ENCODE assay signal across 1 cellular context in the genomic region with DNA sequence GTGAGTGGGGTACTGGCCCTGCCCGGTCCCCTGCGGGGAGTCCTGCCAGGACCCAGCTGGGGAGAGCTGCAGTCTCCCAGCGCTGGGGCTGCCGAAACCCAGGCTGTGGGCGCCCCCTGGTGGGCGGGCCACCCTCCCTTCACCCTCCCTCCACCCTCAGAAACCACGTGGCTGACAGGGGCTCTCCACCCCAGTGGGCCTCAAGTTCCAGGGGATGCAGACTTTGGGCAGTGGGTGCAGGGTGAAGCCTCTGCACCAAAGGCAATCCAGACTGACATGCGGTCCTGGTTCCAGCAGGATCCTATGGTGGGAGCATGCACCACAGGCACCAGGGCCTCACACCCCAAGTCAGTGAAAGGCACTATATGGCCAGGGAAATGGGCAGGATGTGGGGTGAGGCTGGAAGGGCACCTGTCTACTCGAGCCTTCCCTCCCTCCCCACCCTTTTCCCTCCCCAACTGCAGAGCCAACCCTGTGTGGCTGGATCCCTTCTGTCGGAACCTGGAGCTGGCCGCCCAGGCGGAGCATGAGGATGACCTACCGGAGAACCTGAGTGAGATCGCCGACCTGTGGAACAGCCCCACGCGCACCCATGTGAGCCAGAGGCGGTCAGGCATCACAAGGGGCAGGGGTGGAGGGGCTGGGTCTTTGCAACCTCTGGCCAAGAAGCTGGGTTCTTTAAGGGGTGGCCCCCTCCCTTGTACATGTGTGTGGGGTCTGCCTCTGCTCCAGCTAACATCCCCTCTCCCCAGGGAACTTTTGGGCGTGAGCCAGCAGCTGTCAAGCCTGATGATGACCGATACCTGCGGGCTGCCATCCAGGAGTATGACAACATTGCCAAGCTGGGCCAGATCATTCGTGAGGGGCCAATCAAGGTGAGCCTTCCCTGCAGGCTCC.
TF ChIP-seq lines count a peak whose summit lies in the region.

No MANE protein-coding gene starts in this region.

TF ChIP-seq in K562, 482 proteins besides CTCF, POLR2A, EP300 and RAD21 (continues in another document):
- TF ChIP-seq E2F6 (IDR thresholded peaks at IDR 0.05; ENCODE audit: borderline replicate concordance in 1 of 2, extremely low read depth in 1 of 2, insufficient read depth in 1 of 2, insufficient read length in 1 of 2, low read depth in 1 of 2, low read length in 1 of 2, poor library complexity in 1 of 2, severe bottlenecking in 1 of 2) (peak; percentile 41 to 68), ZKSCAN1 (IDR thresholded peaks at IDR 0.05; ENCODE audit: low read depth, low read length) (0 out of 2 replicates have a peak, but pooled peaks have one; percentile 18), TAF7 (tag; IDR thresholded peaks at IDR 0.05) (no peak), TFAP4 (CRISPR knock-in tag; IDR thresholded peaks at IDR 0.05; ENCODE audit: borderline replicate concordance) (peak; percentile 93), SOX6 (IDR thresholded peaks at IDR 0.05) (no peak), HMGN3 (IDR thresholded peaks at IDR 0.05; ENCODE audit: borderline replicate concordance, extremely low read depth, insufficient read length, low read depth, low read length) (peak; percentile 24), KLF13 (tag; IDR thresholded peaks at IDR 0.05; ENCODE audit: borderline replicate concordance, low read depth) (peak; percentile 16; the same call in 1 of the 2 replicates), U2AF2 (optimal IDR thresholded peaks at IDR 0.05; ENCODE audit: low read depth, low read length) (no peak), MTA3 (IDR thresholded peaks at IDR 0.05; ENCODE audit: borderline replicate concordance) (peak; percentile 41; the same call in 1 of the 2 replicates), CCNT2 (IDR thresholded peaks at IDR 0.05; ENCODE audit: borderline replicate concordance, extremely low read depth, insufficient read length, low read depth, low read length) (no peak), HMG20A (CRISPR knock-in tag; conservative IDR thresholded peaks at IDR 0.05) (no peak), NFIC (IDR thresholded peaks at IDR 0.05) (peak; percentile 74), ZNF12 (CRISPR knock-in tag; IDR thresholded peaks at IDR 0.05) (no peak), JUND (IDR thresholded peaks at IDR 0.05; ENCODE audit: borderline replicate concordance, low read depth, low read length) (peak; percentile 47; the same call in 1 of the 2 replicates), JUND (tag; IDR thresholded peaks at IDR 0.05; ENCODE audit: borderline replicate concordance, low read depth, low read length) (no peak), SP1 (CRISPR knock-in tag; IDR thresholded peaks at IDR 0.05) (peak; percentile 49; the same call in 1 of the 2 replicates), MYC (IDR thresholded peaks at IDR 0.05; ENCODE audit: low read depth, low read length) (peak; percentile 90), MYC (CRISPR knock-in tag; IDR thresholded peaks at IDR 0.05; ENCODE audit: borderline replicate concordance, low read depth) (peak; percentile 67; the same call in 1 of the 2 replicates), CEBPB (tag; IDR thresholded peaks at IDR 0.05) (no peak), HDGF (IDR thresholded peaks at IDR 0.05) (peak; percentile 80; the same call in 1 of the 2 replicates), ARID2 (IDR thresholded peaks at IDR 0.05) (peak; percentile 89), DLX4 (CRISPR knock-in tag; IDR thresholded peaks at IDR 0.05) (no peak), JUN (IDR thresholded peaks at IDR 0.05; ENCODE audit: borderline replicate concordance, low read depth, low read length) (0 out of 2 replicates have a peak, but pooled peaks have one; percentile 8), JUN (CRISPR knock-in tag; IDR thresholded peaks at IDR 0.05; ENCODE audit: borderline replicate concordance) (no peak), ZNF740 (CRISPR knock-in tag; IDR thresholded peaks at IDR 0.05) (0 out of 2 replicates have a peak, but pooled peaks have one; percentile 47), ZNF740 (tag; IDR thresholded peaks at IDR 0.05) (no peak), FIP1L1 (IDR thresholded peaks at IDR 0.05; ENCODE audit: low read depth, low read length, poor library complexity, severe bottlenecking) (peak; percentile 20), MNT (conservative IDR thresholded peaks at IDR 0.05) (peak; percentile 82 to 91), ZBTB26 (CRISPR knock-in tag; IDR thresholded peaks at IDR 0.05) (no peak), TCF7L2 (IDR thresholded peaks at IDR 0.05; ENCODE audit: low read depth, low read length) (no peak), GABPB1 (CRISPR knock-in tag; IDR thresholded peaks at IDR 0.05) (peak; percentile 70; the same call in 1 of the 2 replicates), NKRF (IDR thresholded peaks at IDR 0.05; ENCODE audit: borderline replicate concordance) (peak; percentile 32; the same call in 1 of the 2 replicates), ESRRA (IDR thresholded peaks at IDR 0.05; ENCODE audit: borderline replicate concordance, low read depth) (0 out of 2 replicates have a peak, but pooled peaks have one; percentile 21), ARHGAP35 (IDR thresholded peaks at IDR 0.05; ENCODE audit: partially characterized antibody) (no peak), RAD51 (IDR thresholded peaks at IDR 0.05; ENCODE audit: borderline replicate concordance, low read depth) (peak; percentile 85), YY1 (IDR thresholded peaks at IDR 0.05; ENCODE audit: borderline replicate concordance in 1 of 3, control insufficient read depth in 1 of 3, extremely low read depth in 1 of 3, insufficient read depth in 3 of 3, insufficient read length in 1 of 3, insufficient replicate concordance in 2 of 3, low read depth in 1 of 3, low read length in 2 of 3) (peak in 1 of 3 experiments; percentile 21), CC2D1A (IDR thresholded peaks at IDR 0.05) (peak; percentile 60; the same call in 1 of the 2 replicates), STAG1 (CRISPR knock-in tag; IDR thresholded peaks at IDR 0.05; ENCODE audit: borderline replicate concordance) (peak; percentile 89), HNRNPL (IDR thresholded peaks at IDR 0.05; ENCODE audit: low read depth, low read length) (no peak), RB1 (IDR thresholded peaks at IDR 0.05; ENCODE audit: low read depth) (peak; percentile 35), TOE1 (IDR thresholded peaks at IDR 0.05; ENCODE audit: borderline replicate concordance) (peak; percentile 39; the same call in 1 of the 2 replicates), TOE1 (CRISPR knock-in tag; IDR thresholded peaks at IDR 0.05; ENCODE audit: borderline replicate concordance, low read depth) (no peak), POLR2B (IDR thresholded peaks at IDR 0.05; ENCODE audit: low read depth, partially characterized antibody) (no peak), ATF3 (IDR thresholded peaks at IDR 0.05) (no peak), ATF3 (CRISPR knock-in tag; conservative IDR thresholded peaks at IDR 0.05) (0 out of 2 replicates have a peak, but pooled peaks have one; percentile 25), DEAF1 (CRISPR knock-in tag; IDR thresholded peaks at IDR 0.05) (peak; percentile 93)
- TF ChIP-seq, protein P1, sequence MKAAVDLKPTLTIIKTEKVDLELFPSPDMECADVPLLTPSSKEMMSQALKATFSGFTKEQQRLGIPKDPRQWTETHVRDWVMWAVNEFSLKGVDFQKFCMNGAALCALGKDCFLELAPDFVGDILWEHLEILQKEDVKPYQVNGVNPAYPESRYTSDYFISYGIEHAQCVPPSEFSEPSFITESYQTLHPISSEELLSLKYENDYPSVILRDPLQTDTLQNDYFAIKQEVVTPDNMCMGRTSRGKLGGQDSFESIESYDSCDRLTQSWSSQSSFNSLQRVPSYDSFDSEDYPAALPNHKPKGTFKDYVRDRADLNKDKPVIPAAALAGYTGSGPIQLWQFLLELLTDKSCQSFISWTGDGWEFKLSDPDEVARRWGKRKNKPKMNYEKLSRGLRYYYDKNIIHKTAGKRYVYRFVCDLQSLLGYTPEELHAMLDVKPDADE (conservative IDR thresholded peaks at IDR 0.05; ENCODE audit: control insufficient read depth, low read depth, low read length) = 0 out of 2 replicates have a peak, but pooled peaks have one; percentile 30
- TF ChIP-seq, protein P2, sequence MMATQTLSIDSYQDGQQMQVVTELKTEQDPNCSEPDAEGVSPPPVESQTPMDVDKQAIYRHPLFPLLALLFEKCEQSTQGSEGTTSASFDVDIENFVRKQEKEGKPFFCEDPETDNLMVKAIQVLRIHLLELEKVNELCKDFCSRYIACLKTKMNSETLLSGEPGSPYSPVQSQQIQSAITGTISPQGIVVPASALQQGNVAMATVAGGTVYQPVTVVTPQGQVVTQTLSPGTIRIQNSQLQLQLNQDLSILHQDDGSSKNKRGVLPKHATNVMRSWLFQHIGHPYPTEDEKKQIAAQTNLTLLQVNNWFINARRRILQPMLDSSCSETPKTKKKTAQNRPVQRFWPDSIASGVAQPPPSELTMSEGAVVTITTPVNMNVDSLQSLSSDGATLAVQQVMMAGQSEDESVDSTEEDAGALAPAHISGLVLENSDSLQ (IDR thresholded peaks at IDR 0.05) = peak; percentile 45
